ENCODE assay signal across 24 cellular contexts in the genomic region with DNA sequence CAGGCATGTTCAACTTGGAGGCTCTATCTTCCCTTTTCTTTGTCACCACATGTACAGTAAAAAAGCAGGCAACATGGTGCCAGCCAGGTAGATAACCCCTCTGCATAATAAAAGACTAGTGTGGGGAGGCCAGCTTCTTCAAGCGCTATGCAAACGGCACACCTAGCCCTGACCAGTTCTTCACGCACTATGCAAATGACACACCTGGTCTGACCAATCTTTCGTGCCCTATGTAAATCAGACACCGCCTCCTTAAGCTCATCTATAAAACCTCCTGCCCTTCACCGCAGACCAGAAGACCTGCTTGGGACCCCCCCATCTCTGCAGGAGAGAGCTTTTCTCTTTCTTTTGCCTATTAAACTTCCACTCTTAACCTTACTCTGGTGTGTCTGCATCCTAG. TPM values are rescaled to one million over a fixed set of nuclear protein-coding genes. Genes with fewer than 3 reads are reported as not detected.
DNase-seq lines count a peak whose midpoint lies in the region; ATAC-seq, FAIRE-seq and TF ChIP-seq lines count a peak whose summit lies in the region.
"Had no signal": no experiment of that assay in that cellular context is flagged by ENCODE, and none has a peak within 500 bp of the region (broad histone marks: within the 10 kb centered on the region; RNA-seq: fewer than 3 reads in every experiment).

No MANE protein-coding gene starts in this region.

- H4K8ac ChIP-seq in H1 (ENCODE audit: extremely low read depth, insufficient read depth, low read length) = no peak overlapping the region

- no peak overlapping the region for H2AFZ ChIP-seq in H1 (ENCODE audit: low read length)
- H2AFZ ChIP-seq: PC-9 had no signal

- no peak overlapping the region for H3K56ac ChIP-seq in H1 (replicated peaks; ENCODE audit: insufficient read length, low read depth, low read length)

- 0 out of 4 replicates have a peak overlapping the region, but pooled peaks of 1 of the 2 experiments have one; percentile 41 for H3K4me2 ChIP-seq in H1 (ENCODE audit: insufficient read depth in 1 of 2, low read depth in 2 of 2, low read length in 2 of 2)
- H3K4me2 ChIP-seq: PC-9 had no signal

- no peaks in the 10 kb centered on the region for H3K9me3 ChIP-seq in H1 (ENCODE audit: insufficient read depth in 2 of 2, low read depth in 1 of 2, low read length in 1 of 2)
- H3K9me3 ChIP-seq: BE2C had no signal

- no peak overlapping the region for H4K91ac ChIP-seq in H1 (replicated peaks; ENCODE audit: insufficient read length, low read length)

- H3K27me3 ChIP-seq in H1 (replicated peaks in 1 of 4; ENCODE audit: control insufficient read depth in 3 of 4, extremely low read depth in 1 of 4, insufficient read depth in 3 of 4, low read length in 3 of 4) = no peaks in the 10 kb centered on the region
- H3K27me3 ChIP-seq: BE2C had no signal

- no peaks in the 10 kb centered on the region for H3K36me3 ChIP-seq in H1 (ENCODE audit: control insufficient read depth in 2 of 4, insufficient read depth in 4 of 4, low read length in 3 of 4)
- H3K36me3 ChIP-seq: BE2C had no signal

- FAIRE-seq in H1 (lab: Jason Lieb, UNC) = peak; percentile 98
- FAIRE-seq: GM18507 had no signal

- H3K4me3 ChIP-seq in H1 (ENCODE audit: extremely low read depth in 1 of 4, insufficient read depth in 2 of 4, low read depth in 3 of 4, low read length in 4 of 4) = no peak overlapping the region; a peak in 1 of 8 replicates
- H3K4me3 ChIP-seq: PC-9 had no signal

- H3K9ac ChIP-seq in H1 (replicated peaks in 1 of 4; ENCODE audit: extremely low read depth in 1 of 4, low read depth in 3 of 4, low read length in 3 of 4) = no peak overlapping the region

- no peak overlapping the region for H2AK5ac ChIP-seq in H1 (ENCODE audit: low read depth, low read length)

- no peak overlapping the region for H2BK20ac ChIP-seq in H1 (ENCODE audit: low read length)

- H2BK120ac ChIP-seq in H1 (replicated peaks; ENCODE audit: low read depth, low read length) = no peak overlapping the region

- H2BK12ac ChIP-seq in H1 (ENCODE audit: low read depth, low read length) = no peak overlapping the region

- no peak overlapping the region for H3K4ac ChIP-seq in H1 (replicated peaks; ENCODE audit: insufficient read length, low read depth, low read length)

- no peak for TF ChIP-seq RAD21 in H1 (IDR thresholded peaks at IDR 0.05 in 1 of 2, conservative IDR thresholded peaks at IDR 0.05 in 1 of 2; ENCODE audit: low read depth in 2 of 2, low read length in 2 of 2)

- TF ChIP-seq CTCF in H1 (IDR thresholded peaks at IDR 0.05; ENCODE audit: control extremely low read depth in 1 of 3, insufficient read depth in 1 of 3, low read depth in 1 of 3, low read length in 3 of 3) = no peak

- H3K14ac ChIP-seq in H1 (ENCODE audit: insufficient read length) = no peak overlapping the region

- no peak overlapping the region for H3K23ac ChIP-seq in H1 (ENCODE audit: insufficient read length)

- H3K27ac ChIP-seq in H1 (ENCODE audit: low read depth, low read length) = no peak overlapping the region
- H3K27ac ChIP-seq: 22Rv1, PC-9 had no signal

- no peaks in the 10 kb centered on the region for H4K20me1 ChIP-seq in H1 (replicated peaks in 1 of 2; ENCODE audit: control insufficient read depth in 1 of 2, insufficient read depth in 2 of 2, low read length in 2 of 2)

- no peak for ATAC-seq in stimulated activated naive CD8-positive, alpha-beta T cell treated with anti-CD3 and anti-CD28 coated beads, Interleukin-15, Interleukin-2, amounts not matched to agents 100 U/mL and 50 U/mL, for 24 hours
- no peak for ATAC-seq in GM21576 (IDR thresholded peaks at IDR 0.05; ENCODE audit: unreplicated experiment)
- ATAC-seq: T-cell had no signal

- 68% methylated on average over 6 of the region's 6 CpGs; no CpG with 5 or more reads in 1 of the 2 experiments for WGBS in H1 (ENCODE audit: extremely low coverage in 1 of 2, insufficient coverage in 1 of 2, insufficient read length in 1 of 2, insufficient replicate concordance in 2 of 2, low coverage in 1 of 2, low lambda C conversion rate in 2 of 2, missing lambda C conversion rate in 1 of 2), 2 experiments

- H3K18ac ChIP-seq in H1 (ENCODE audit: extremely low read depth, low read length) = peak overlapping the region; percentile 75; the same call in 1 of the 2 replicates

- no peaks in the 10 kb centered on the region for H3K79me1 ChIP-seq in H1 (ENCODE audit: low read depth, low read length)

- peak in 1 of 2 experiments; percentile 59; a peak in 1 of 3 replicates for TF ChIP-seq POLR2A in H1 (IDR thresholded peaks at IDR 0.05; ENCODE audit: control extremely low read depth in 1 of 2, low read depth in 2 of 2, low read length in 2 of 2)

- DNase-seq in DMS53 (lab: John Stamatoyannopoulos, UW) (peak; percentile 37), DMS53 treated with DMSO at 0.1 percent for 48 hours (lab: John Stamatoyannopoulos, UW; ENCODE audit: unreplicated experiment) (no peak), NCI-H526 treated with DMSO at 0.1 percent for 48 hours (lab: John Stamatoyannopoulos, UW) (peak; percentile 10), H1 (ENCODE audit: low read depth in 1 of 2, low spot score in 2 of 2) (peak in 1 of 2 experiments; percentile 49), iPS-NIHi11 (ENCODE audit: low spot score) (peak; percentile 17), RPMI8226 (no peak)
- DNase-seq in stimulated activated naive CD8-positive, alpha-beta T cell treated with anti-CD3 and anti-CD28 coated beads, Interleukin-15, Interleukin-2, amounts not matched to agents 100 U/mL and 50 U/mL, for 24 hours = no peak
- DNase-seq: BE2C; CD8-positive, alpha-beta memory T cell; DMS 273 treated with DMSO at 0.1 percent for 48 hours; DND-41; GOT3; NCI-H1092; NCI-H1436; NCI-H1930; NCI-H2107; NCI-H226; NCI-H510A; PC-9; SHP77; T-cell had no signal

- H2BK5ac ChIP-seq in H1 (ENCODE audit: low read depth, low read length) = no peak overlapping the region

- H3K79me2 ChIP-seq in H1 (ENCODE audit: control insufficient read depth in 1 of 2, insufficient read depth in 2 of 2, low read length in 2 of 2) = no peaks in the 10 kb centered on the region

- POLR2A ChIA-PET in H1 (lab: Charles Lee; ENCODE audit: partially characterized antibody) = interaction anchor here (0.7 to 1.3 kb wide), 5 partner anchors 11 to 136 kb away, joined by 3 to 4 read pairs (median 3); no protein-coding TSS in a partner anchor

- CTCF ChIA-PET in H1 (lab: Charles Lee; ENCODE audit: partially characterized antibody) = interaction anchor here (0.6 to 0.7 kb wide), 3 partner anchors 22 to 619 kb away, joined by 3 read pairs; no protein-coding TSS in a partner anchor

- no peak overlapping the region for H4K5ac ChIP-seq in H1 (ENCODE audit: insufficient read length, low read depth, low read length)

- H2BK15ac ChIP-seq in H1 (ENCODE audit: low read length) = no peak overlapping the region

- no peak for TF ChIP-seq EP300 in H1 (IDR thresholded peaks at IDR 0.05; ENCODE audit: borderline replicate concordance in 1 of 2, low read depth in 2 of 2, low read length in 2 of 2)

- no peaks in the 10 kb centered on the region for H3K23me2 ChIP-seq in H1 (ENCODE audit: low read depth, low read length)

- H3K4me1 ChIP-seq in H1 (replicated peaks in 1 of 4; ENCODE audit: control insufficient read depth in 3 of 4, insufficient read depth in 4 of 4, low read length in 3 of 4) = 0 out of 7 replicates have a peak, but pooled peaks cover 0 to 2% (median 0%) of the 10 kb centered on the region in 4 experiments
- H3K4me1 ChIP-seq: BE2C had no signal

TF ChIP-seq in H1, 55 proteins besides CTCF, POLR2A, EP300 and RAD21:
- TF ChIP-seq, protein P1, sequence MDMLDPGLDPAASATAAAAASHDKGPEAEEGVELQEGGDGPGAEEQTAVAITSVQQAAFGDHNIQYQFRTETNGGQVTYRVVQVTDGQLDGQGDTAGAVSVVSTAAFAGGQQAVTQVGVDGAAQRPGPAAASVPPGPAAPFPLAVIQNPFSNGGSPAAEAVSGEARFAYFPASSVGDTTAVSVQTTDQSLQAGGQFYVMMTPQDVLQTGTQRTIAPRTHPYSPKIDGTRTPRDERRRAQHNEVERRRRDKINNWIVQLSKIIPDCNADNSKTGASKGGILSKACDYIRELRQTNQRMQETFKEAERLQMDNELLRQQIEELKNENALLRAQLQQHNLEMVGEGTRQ (IDR thresholded peaks at IDR 0.05; ENCODE audit: low read length) = no peak
- TF ChIP-seq ASH2L (IDR thresholded peaks at IDR 0.05; ENCODE audit: low read length) = no peak
- TF ChIP-seq TAF1 (IDR thresholded peaks at IDR 0.05; ENCODE audit: low read depth, low read length) = 0 out of 2 replicates have a peak, but pooled peaks have one; percentile 25
- peak; percentile 85 for TF ChIP-seq TBP (IDR thresholded peaks at IDR 0.05; ENCODE audit: low read depth, low read length)
- TF ChIP-seq CHD2 (IDR thresholded peaks at IDR 0.05; ENCODE audit: low read length) = no peak
- 0 out of 2 replicates have a peak, but pooled peaks have one; percentile 26 for TF ChIP-seq POU5F1 (IDR thresholded peaks at IDR 0.05; ENCODE audit: low read depth, low read length)
- TF ChIP-seq, protein P2, sequence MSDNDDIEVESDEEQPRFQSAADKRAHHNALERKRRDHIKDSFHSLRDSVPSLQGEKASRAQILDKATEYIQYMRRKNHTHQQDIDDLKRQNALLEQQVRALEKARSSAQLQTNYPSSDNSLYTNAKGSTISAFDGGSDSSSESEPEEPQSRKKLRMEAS (IDR thresholded peaks at IDR 0.05) = peak; percentile 38; the same call in 1 of the 2 replicates
- peak; percentile 39; the same call in 1 of the 2 replicates for TF ChIP-seq SP1 (IDR thresholded peaks at IDR 0.05; ENCODE audit: low read depth, low read length)
- no peak for TF ChIP-seq SP2 (IDR thresholded peaks at IDR 0.05; ENCODE audit: low read length)

RNA-seq across cellular contexts. Expression of gene UGCG, which starts 28.1 kb away (rescaled TPM):
- 31.4 and 34.0 TPM in 2 replicates for total RNA-seq in H1 (2021; fragmentation: NEBNext Ultra II Directional; extraction: Animal tissue kit (Norgen Biotek cat#: 25700))
- 7.3 and 14.9 TPM in 2 replicates for polyA plus RNA-seq in H1 (2011; rRNA removed)
- polyA plus RNA-seq in H1 (2011; cell fraction: cytosol; rRNA removed) = 12.3 TPM
- polyA plus RNA-seq in H1 (2011; cell fraction: nucleus; rRNA removed) = 5.2 TPM
- polyA plus RNA-seq in H1 (2012, experiment 1 of 2) = 9.5 to 16.7 TPM (median 11.0 TPM) in 4 replicates
- 3.1 TPM for polyA plus RNA-seq in H1 (2012, experiment 2 of 2)
- 32.1 TPM for polyA plus RNA-seq in H1 (2013, experiment 1 of 2)
- 38.4 TPM for polyA plus RNA-seq in H1 (2013, experiment 2 of 2)
- 17.3 and 18.0 TPM in 2 replicates for polyA minus RNA-seq in H1 (2011; rRNA and poly(A)+ RNA removed)
- polyA minus RNA-seq in H1 (2011; cell fraction: cytosol; rRNA and poly(A)+ RNA removed) = 27.0 TPM
- 23.6 TPM for polyA minus RNA-seq in H1 (2011; cell fraction: nucleus; rRNA and poly(A)+ RNA removed)

Comparison
In these comparisons a context has a peak if more than half of its experiments do, and no peak if none do; other contexts are left out.
1. DNase-seq: peak in DMS53 (single experiment), NCI-H526 treated with DMSO at 0.1 percent for 48 hours (single experiment) and iPS-NIHi11 (single experiment); none in DMS53 treated with DMSO at 0.1 percent for 48 hours (single experiment), stimulated activated naive CD8-positive, alpha-beta T cell treated with anti-CD3 and anti-CD28 coated beads, Interleukin-15, Interleukin-2, amounts not matched to agents 100 U/mL and 50 U/mL, for 24 hours (single experiment) and RPMI8226 (single experiment).